ENCODE assay signal across 8 cellular contexts in genomic region chr12:93467351-93468007, GRCh38. TPM values are rescaled to one million over a fixed set of nuclear protein-coding genes. Genes with fewer than 3 reads are reported as not detected.
DNase-seq lines count a peak whose midpoint lies in the region; ATAC-seq and TF ChIP-seq lines count a peak whose summit lies in the region.

Gene MRPL42 (plus strand): TSS chr12:93467514. CDS start chr12:93469286, 1,772 bp downstream.

- peak within 1 kb of the TSS; percentile 100 for H2AFZ ChIP-seq in trophoblast cell (ENCODE audit: insufficient read depth, low read length, poor library complexity)

- TF ChIP-seq EP300 in transverse colon (IDR thresholded peaks at IDR 0.05; ENCODE audit: low read depth): no peak

- H2BK120ac ChIP-seq in trophoblast cell (ENCODE audit: insufficient read depth, low read length, poor library complexity): peak within 1 kb of the TSS; percentile 98

- peak; percentile 91 for ATAC-seq in HG02678 (IDR thresholded peaks at IDR 0.05; ENCODE audit: unreplicated experiment)

- WGBS in trophoblast cell (ENCODE audit: extremely low coverage, insufficient coverage, insufficient read length): no CpG with 5 or more reads among the region's 36 CpGs
- 0% methylated on average over 6 to 31 of the region's 36 CpGs for WGBS in transverse colon (ENCODE audit: low coverage in 1 of 2), 2 donors

- TF ChIP-seq CTCF in GM12873 (IDR thresholded peaks at IDR 0.05; ENCODE audit: insufficient read depth, low read depth, low read length, missing control alignments) (peak; percentile 86), cardiac muscle cell (IDR thresholded peaks at IDR 0.05; ENCODE audit: low read depth, low read length) (peak; percentile 75), transverse colon (IDR thresholded peaks at IDR 0.05) (peak; percentile 67 to 88 (median 70))

- peak; percentile 70 for TF ChIP-seq POLR2A in transverse colon (IDR thresholded peaks at IDR 0.05)

- peak within 1 kb of the TSS; percentile 94 for H2BK5ac ChIP-seq in trophoblast cell (ENCODE audit: low read depth, low read length, poor library complexity)

- intact Hi-C loops in transverse colon (cut with DNase I; ENCODE audit: low total_unique reads): no loop called here

- peaks cover 6% of the 10 kb centered on the region for H3K79me1 ChIP-seq in trophoblast cell (ENCODE audit: low read length)

- no peak within 1 kb of the TSS for H3K23ac ChIP-seq in trophoblast cell (ENCODE audit: low read length)

- peak within 1 kb of the TSS; percentile 94 for H3K4ac ChIP-seq in trophoblast cell (ENCODE audit: low read depth, low read length)

- H3K9me3 ChIP-seq in cardiac muscle cell (ENCODE audit: low read depth): no peaks in the 10 kb centered on the region
- H3K9me3 ChIP-seq in trophoblast cell (ENCODE audit: insufficient read depth, low read depth, low read length): no peaks in the 10 kb centered on the region
- no peaks in the 10 kb centered on the region for H3K9me3 ChIP-seq in transverse colon

- H3K4me2 ChIP-seq in trophoblast cell (ENCODE audit: low read length): peak within 1 kb of the TSS; percentile 63

- peaks cover 6% of the 10 kb centered on the region for H3K79me2 ChIP-seq in trophoblast cell (ENCODE audit: control insufficient read depth, insufficient read depth, low read length, poor library complexity)

- peaks cover 11% of the 10 kb centered on the region for H3K4me1 ChIP-seq in cardiac muscle cell (ENCODE audit: low read depth)
- H3K4me1 ChIP-seq in trophoblast cell (ENCODE audit: control insufficient read depth in 1 of 2, insufficient read depth in 2 of 2, low read length in 2 of 2): no peaks in the 10 kb centered on the region
- H3K4me1 ChIP-seq in transverse colon: peaks cover 13 to 27% (median 22%) of the 10 kb centered on the region in 4 donors

- DNase-seq in NCI-H1105 treated with DMSO at 0.1 percent for 48 hours (lab: John Stamatoyannopoulos, UW) (peak; percentile 85), SW 1271 (lab: John Stamatoyannopoulos, UW) (peak; percentile 59 to 89), cardiac muscle cell (ENCODE audit: low read depth in 1 of 2, low spot score in 1 of 2) (peak; percentile 91), trophoblast cell (peak; percentile 90 to 98), transverse colon (peak; percentile 94)
- peak; percentile 81 for DNase-seq in activated naive CD8-positive, alpha-beta T cell treated with anti-CD3 and anti-CD28 coated beads, Interleukin-2, amount 50 U/mL, for 16 hours (ENCODE audit: low read depth, low spot score)

- H3K4me3 ChIP-seq in cardiac muscle cell (peak within 1 kb of the TSS; percentile 68), trophoblast cell (ENCODE audit: low read depth, low read length) (peak within 1 kb of the TSS; percentile 95), transverse colon (peak within 1 kb of the TSS; percentile 34 to 86 (median 76))

- peaks cover 11% of the 10 kb centered on the region for H3K36me3 ChIP-seq in cardiac muscle cell
- peaks cover 4 to 8% of the 10 kb centered on the region in 2 experiments for H3K36me3 ChIP-seq in trophoblast cell (ENCODE audit: control insufficient read depth in 1 of 2, insufficient read depth in 2 of 2, low read length in 2 of 2)
- peaks cover 0 to 8% (median 3%) of the 10 kb centered on the region in 4 donors for H3K36me3 ChIP-seq in transverse colon

- peak within 1 kb of the TSS; percentile 100 for H4K8ac ChIP-seq in trophoblast cell (ENCODE audit: low read depth, low read length)

- H3K27me3 ChIP-seq in cardiac muscle cell: no peaks in the 10 kb centered on the region
- H3K27me3 ChIP-seq in trophoblast cell (ENCODE audit: insufficient read depth, low read length): no peaks in the 10 kb centered on the region
- H3K27me3 ChIP-seq in transverse colon: no peaks in the 10 kb centered on the region

- H3K18ac ChIP-seq in trophoblast cell (ENCODE audit: low read length): peak within 1 kb of the TSS; percentile 100

- H2AK5ac ChIP-seq in trophoblast cell (ENCODE audit: low read length): peak within 1 kb of the TSS; percentile 64

- peak within 1 kb of the TSS; percentile 90 for H3K9ac ChIP-seq in trophoblast cell (ENCODE audit: low read length)

- H4K12ac ChIP-seq in trophoblast cell (ENCODE audit: low read depth, low read length): peak within 1 kb of the TSS; percentile 100

- peak within 1 kb of the TSS; percentile 94 for H3K27ac ChIP-seq in cardiac muscle cell
- peak within 1 kb of the TSS; percentile 87 for H3K27ac ChIP-seq in trophoblast cell (ENCODE audit: low read depth, low read length)
- H3K27ac ChIP-seq in transverse colon: peak within 1 kb of the TSS; percentile 88 to 97 (median 94)

- in situ Hi-C loops in transverse colon (cut with MboI; ENCODE audit: low pct_ligation_motif_present in 1 of 4, low pct_unique_long_range_greater_than_20kb in 1 of 4, low sequenced_read_pairs in 3 of 4): no loop called here

- H2BK12ac ChIP-seq in trophoblast cell (ENCODE audit: low read length): peak within 1 kb of the TSS; percentile 73

- peak within 1 kb of the TSS; percentile 100 for H3K14ac ChIP-seq in trophoblast cell (ENCODE audit: low read length)

- peak within 1 kb of the TSS; percentile 96 for H4K91ac ChIP-seq in trophoblast cell (ENCODE audit: low read depth, low read length)

RNA-seq across cellular contexts. Expression of gene MRPL42, which starts in this region (rescaled TPM):
- total RNA-seq in cardiac muscle cell (24.0 and 41.5 TPM in 2 replicates), transverse colon (10 to 100 TPM; 10.5 to 45.1 (median 27.2) TPM)
- 92.5 and 128 TPM in 2 replicates for polyA plus RNA-seq in cardiac muscle cell
- polyA plus RNA-seq in trophoblast cell (2013): 63.3 and 64.3 TPM in 2 replicates

Comparison
In these comparisons a context has a peak if more than half of its experiments do, and no peak if none do; other contexts are left out.
1. Peak in every context shown above with its lines: DNase-seq, ATAC-seq, H3K4me3 ChIP-seq and H3K27ac ChIP-seq.